In the genomic region with DNA sequence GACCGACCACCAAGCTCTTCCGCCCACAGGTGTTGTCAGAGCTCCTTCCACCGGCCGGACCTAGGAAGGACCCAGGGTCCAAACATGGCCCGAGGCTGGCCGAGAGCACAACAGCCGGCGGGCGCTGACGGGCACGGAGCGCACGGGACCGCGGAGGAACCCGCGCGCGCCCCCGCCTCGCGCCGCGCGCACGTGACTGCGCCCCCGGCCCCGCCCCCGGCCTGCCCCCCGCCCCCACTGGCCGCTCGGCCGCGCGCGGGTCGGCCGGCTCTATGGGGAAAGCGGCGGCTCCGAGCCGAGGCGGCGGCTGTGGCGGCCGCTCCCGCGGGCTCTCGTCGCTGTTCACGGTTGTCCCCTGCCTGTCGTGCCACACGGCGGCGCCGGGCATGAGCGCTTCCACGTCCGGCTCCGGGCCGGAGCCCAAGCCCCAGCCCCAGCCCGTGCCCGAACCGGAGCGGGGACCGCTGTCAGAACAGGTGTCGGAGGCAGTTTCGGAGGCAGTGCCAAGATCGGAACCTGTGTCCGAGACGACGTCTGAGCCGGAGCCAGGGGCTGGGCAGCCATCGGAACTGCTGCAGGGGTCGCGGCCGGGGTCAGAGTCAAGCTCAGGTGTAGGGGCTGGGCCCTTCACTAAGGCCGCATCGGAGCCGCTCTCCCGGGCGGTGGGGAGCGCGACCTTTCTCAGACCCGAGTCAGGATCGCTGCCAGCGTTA, we compare ENCODE assay signal across 8 cellular contexts. TPM values are rescaled to one million over a fixed set of nuclear protein-coding genes. Genes with fewer than 3 reads are reported as not detected.
A peak's percentile ranks its signal among the peaks of the same experiment; 100 is the strongest.
DNase-seq lines count a peak whose midpoint lies in the region; ATAC-seq, FAIRE-seq and TF ChIP-seq lines count a peak whose summit lies in the region.

A gene with protein sequence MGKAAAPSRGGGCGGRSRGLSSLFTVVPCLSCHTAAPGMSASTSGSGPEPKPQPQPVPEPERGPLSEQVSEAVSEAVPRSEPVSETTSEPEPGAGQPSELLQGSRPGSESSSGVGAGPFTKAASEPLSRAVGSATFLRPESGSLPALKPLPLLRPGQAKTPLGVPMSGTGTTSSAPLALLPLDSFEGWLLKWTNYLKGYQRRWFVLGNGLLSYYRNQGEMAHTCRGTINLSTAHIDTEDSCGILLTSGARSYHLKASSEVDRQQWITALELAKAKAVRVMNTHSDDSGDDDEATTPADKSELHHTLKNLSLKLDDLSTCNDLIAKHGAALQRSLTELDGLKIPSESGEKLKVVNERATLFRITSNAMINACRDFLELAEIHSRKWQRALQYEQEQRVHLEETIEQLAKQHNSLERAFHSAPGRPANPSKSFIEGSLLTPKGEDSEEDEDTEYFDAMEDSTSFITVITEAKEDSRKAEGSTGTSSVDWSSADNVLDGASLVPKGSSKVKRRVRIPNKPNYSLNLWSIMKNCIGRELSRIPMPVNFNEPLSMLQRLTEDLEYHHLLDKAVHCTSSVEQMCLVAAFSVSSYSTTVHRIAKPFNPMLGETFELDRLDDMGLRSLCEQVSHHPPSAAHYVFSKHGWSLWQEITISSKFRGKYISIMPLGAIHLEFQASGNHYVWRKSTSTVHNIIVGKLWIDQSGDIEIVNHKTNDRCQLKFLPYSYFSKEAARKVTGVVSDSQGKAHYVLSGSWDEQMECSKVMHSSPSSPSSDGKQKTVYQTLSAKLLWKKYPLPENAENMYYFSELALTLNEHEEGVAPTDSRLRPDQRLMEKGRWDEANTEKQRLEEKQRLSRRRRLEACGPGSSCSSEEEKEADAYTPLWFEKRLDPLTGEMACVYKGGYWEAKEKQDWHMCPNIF (plus strand): TSS at position 237 of the 713 bp plus-strand sequence. CDS start 36 bp downstream, at position 273.

- no peaks in the 10 kb centered on the region for H3K36me3 ChIP-seq in endothelial cell of umbilical vein (ENCODE audit: control insufficient read depth in 2 of 2, extremely low read depth in 1 of 2, insufficient read depth in 2 of 2, low read length in 2 of 2)

- DNase-seq in EH (ENCODE audit: low read depth) (peak; percentile 30), LoVo (ENCODE audit: low spot score) (peak; percentile 47), endothelial cell of umbilical vein (ENCODE audit: low read depth, low spot score) (peak; percentile 30), substantia nigra (lab: John Stamatoyannopoulos, UW) (peak in 41 of 49 donors; percentile 12 to 76 (median 47))
- peak; percentile 72 for DNase-seq in activated CD8-positive, alpha-beta memory T cell treated with anti-CD3 and anti-CD28 coated beads, Interleukin-2, amount 50 U/mL, for 48 hours

- TF ChIP-seq CTCF in endothelial cell of umbilical vein (IDR thresholded peaks at IDR 0.05; ENCODE audit: extremely low read depth in 1 of 2, insufficient read depth in 1 of 2, low read depth in 1 of 2, low read length in 2 of 2), result no peak

- no peaks in the 10 kb centered on the region for H3K79me2 ChIP-seq in endothelial cell of umbilical vein (ENCODE audit: control insufficient read depth, insufficient read depth, low read length)

- intact Hi-C loops in endothelial cell of umbilical vein (cut with micrococcal nuclease), result loop anchor here (1.0 to 2.0 kb wide), 4 partner anchors 28 to 61 kb away; partner anchors contain the start of genes DUSP18 and SLC35E4

- no TSS peak for BruUV-seq in endothelial cell of umbilical vein (replicated peaks; lab: Mats Ljungman, UMichigan)

- no peaks in the 10 kb centered on the region for H3K9me1 ChIP-seq in endothelial cell of umbilical vein (replicated peaks; ENCODE audit: control insufficient read depth, extremely low read depth, insufficient read depth, low read length)

- peak within 1 kb of the TSS; percentile 5 for H3K27ac ChIP-seq in endothelial cell of umbilical vein (ENCODE audit: insufficient read depth, low read depth, low read length)
- H3K27ac ChIP-seq in substantia nigra (ENCODE audit: low read depth, low read length, poor library complexity, severe bottlenecking), result peak within 1 kb of the TSS; percentile 97

- no peak for TF ChIP-seq POLR2A in endothelial cell of umbilical vein (IDR thresholded peaks at IDR 0.05; ENCODE audit: low read depth, low read length)

- H3K4me2 ChIP-seq in endothelial cell of umbilical vein (ENCODE audit: insufficient read depth, low read length), result peak within 1 kb of the TSS; percentile 75

- H3K27me3 ChIP-seq in endothelial cell of umbilical vein (ENCODE audit: control insufficient read depth in 2 of 2, insufficient read depth in 2 of 2, low read length in 2 of 2) (no peaks in the 10 kb centered on the region), mononuclear cell (ENCODE audit: insufficient read depth, low read length) (peaks cover 31% of the 10 kb centered on the region)

- peak within 1 kb of the TSS; percentile 43 for H3K9ac ChIP-seq in endothelial cell of umbilical vein (replicated peaks; ENCODE audit: extremely low read depth, insufficient read depth, low read length)

- peak within 1 kb of the TSS; percentile 53 to 66 (median 61) for H3K4me3 ChIP-seq in endothelial cell of umbilical vein (replicated peaks in 1 of 3; ENCODE audit: insufficient read depth in 1 of 3, low read depth in 1 of 3, low read length in 3 of 3)
- peak within 1 kb of the TSS; percentile 35 for H3K4me3 ChIP-seq in mononuclear cell (ENCODE audit: low read length)

- POLR2A ChIA-PET in endothelial cell of umbilical vein (lab: Charles Lee), result no interaction called here

- H4K20me1 ChIP-seq in endothelial cell of umbilical vein (replicated peaks; ENCODE audit: control insufficient read depth, extremely low read depth, insufficient read depth, low read length), result no peaks in the 10 kb centered on the region

- dilution Hi-C loops in endothelial cell of umbilical vein (cut with MboI; ENCODE audit: extremely low pct_ligation_motif_present, low sequenced_read_pairs), result loop anchor here (10.0 kb wide), 1 partner anchor 240 kb away; no protein-coding TSS in a partner anchor

- ATAC-seq in GM19452 (IDR thresholded peaks at IDR 0.05; ENCODE audit: unreplicated experiment) (no peak), HG03108 (IDR thresholded peaks at IDR 0.05; ENCODE audit: unreplicated experiment) (no peak)

- CTCF ChIA-PET in endothelial cell of umbilical vein (lab: Charles Lee), result interaction anchor here (1.1 to 3.4 kb wide), 3 partner anchors 60 kb away, joined by 7 to 41 read pairs (median 8); partner anchors contain the start of gene SLC35E4

- no peak for FAIRE-seq in endothelial cell of umbilical vein (lab: Jason Lieb, UNC)

- H3K9me3 ChIP-seq in endothelial cell of umbilical vein (replicated peaks; ENCODE audit: control insufficient read depth, insufficient read depth, low read length) (no peaks in the 10 kb centered on the region), mononuclear cell (ENCODE audit: low read depth, low read length) (no peaks in the 10 kb centered on the region)

- H3K4me1 ChIP-seq in endothelial cell of umbilical vein (ENCODE audit: control insufficient read depth, extremely low read depth, insufficient read depth, low read length) (peaks cover 9% of the 10 kb centered on the region), mononuclear cell (ENCODE audit: insufficient read depth, low read length) (peaks cover 13% of the 10 kb centered on the region)

- H2AFZ ChIP-seq in endothelial cell of umbilical vein (ENCODE audit: low read depth, low read length), result peak within 1 kb of the TSS; percentile 97

TF ChIP-seq in endothelial cell of umbilical vein, 7 proteins besides CTCF, POLR2A, EP300 and RAD21:
- TF ChIP-seq JUN (IDR thresholded peaks at IDR 0.05; ENCODE audit: borderline replicate concordance, insufficient read depth, insufficient read length, low read depth), result no peak
- peak; percentile 12 for TF ChIP-seq EZH2 (IDR thresholded peaks at IDR 0.05; ENCODE audit: borderline replicate concordance, low read depth, low read length, severe bottlenecking)

RNA-seq across cellular contexts. Expression of the gene that starts here (rescaled TPM):
- total RNA-seq in endothelial cell of umbilical vein, result 6.5 and 7.5 TPM in 2 replicates
- 4.1 and 4.3 TPM in 2 replicates for polyA plus RNA-seq in endothelial cell of umbilical vein
- polyA plus RNA-seq in endothelial cell of umbilical vein (2011; cell fraction: cytosol; rRNA removed), result 2.9 and 3.6 TPM in 2 replicates
- 4.3 and 5.9 TPM in 2 replicates for polyA plus RNA-seq in endothelial cell of umbilical vein (2011; cell fraction: nucleus; rRNA removed)
- 2.8 and 3.4 TPM in 2 replicates for polyA plus RNA-seq in endothelial cell of umbilical vein (2012)
- 7.8 and 8.4 TPM in 2 replicates for polyA minus RNA-seq in endothelial cell of umbilical vein
- polyA minus RNA-seq in endothelial cell of umbilical vein (2011; cell fraction: cytosol; rRNA and poly(A)+ RNA removed), result 56.5 TPM
- 5.9 and 9.7 TPM in 2 replicates for polyA minus RNA-seq in endothelial cell of umbilical vein (2011; cell fraction: nucleus; rRNA and poly(A)+ RNA removed)
- total RNA-seq in mononuclear cell, result 3.1 TPM
